In genomic region chr12:114667669-114668150, GRCh38 we compare ENCODE assay signal across 8 cellular contexts. TPM values are rescaled to one million over a fixed set of nuclear protein-coding genes. Genes with fewer than 3 reads are reported as not detected.
A peak's percentile ranks its signal among the peaks of the same experiment; 100 is the strongest.
DNase-seq lines count a peak whose midpoint lies in the region; ATAC-seq and TF ChIP-seq lines count a peak whose summit lies in the region.
"Had no signal": no experiment of that assay in that cellular context is flagged by ENCODE, and none has a peak within 500 bp of the region (broad histone marks: within the 10 kb centered on the region; RNA-seq: fewer than 3 reads in every experiment).

No MANE protein-coding gene starts in this region.

- H3K27ac ChIP-seq in HUES64 (ENCODE audit: low read depth, low read length): no peak overlapping the region
- H3K27ac ChIP-seq in lower lobe of right lung: peak overlapping the region; percentile 84
- H3K27ac ChIP-seq in thoracic aorta: no peak overlapping the region

- TF ChIP-seq CTCF in brain (conservative IDR thresholded peaks at IDR 0.05): no peak
- no peak for TF ChIP-seq CTCF in lower lobe of right lung (IDR thresholded peaks at IDR 0.05)
- TF ChIP-seq CTCF in thoracic aorta (IDR thresholded peaks at IDR 0.05): no peak

- H3K27me3 Mint-ChIP-seq in brain: peaks cover 100% of the 10 kb centered on the region

- no peaks in the 10 kb centered on the region for H3K9me3 ChIP-seq in HUES64 (ENCODE audit: insufficient read depth, low read depth, low read length)
- no peaks in the 10 kb centered on the region for H3K9me3 ChIP-seq in lower lobe of right lung
- no peaks in the 10 kb centered on the region for H3K9me3 ChIP-seq in thoracic aorta

- peak overlapping the region; percentile 34 for H3K4me3 ChIP-seq in HUES64 (ENCODE audit: low read length)
- H3K4me3 ChIP-seq in lower lobe of right lung: peak overlapping the region; percentile 50
- H3K4me3 ChIP-seq in thoracic aorta: peak overlapping the region; percentile 57

- DNase-seq in lower lobe of right lung (no peak), thoracic aorta (ENCODE audit: low spot score) (no peak), NCI-H1092 (lab: John Stamatoyannopoulos, UW) (no peak), inferior parietal cortex (ENCODE audit: extremely low spot score) (no peak), NCI-H345 (lab: John Stamatoyannopoulos, UW) (no peak)
- DNase-seq: activated naive CD4-positive, alpha-beta T cell treated with anti-CD3 and anti-CD28 coated beads, Interleukin-2, amount 50 U/mL, for 16 hours had no signal

- H3K4me3 Mint-ChIP-seq in brain: peak overlapping the region; percentile 73 to 90 (median 82)

- H3K9me3 Mint-ChIP-seq in brain: peaks cover 0 to 8% (median 0%) of the 10 kb centered on the region in 5 experiments

- 2% methylated on average over 16 of the region's 16 CpGs for WGBS in HUES64

- H3K27me3 ChIP-seq in HUES64 (ENCODE audit: insufficient read depth, low read length) (peaks cover 97% of the 10 kb centered on the region), lower lobe of right lung (ENCODE audit: low read depth) (peaks cover 77% of the 10 kb centered on the region), thoracic aorta (replicated peaks; ENCODE audit: insufficient read depth) (peaks cover 16% of the 10 kb centered on the region)

- peak overlapping the region in 3 of 5 experiments; percentile 49 to 68 (median 63) for H3K27ac Mint-ChIP-seq in brain

- H3K9ac ChIP-seq in HUES64 (ENCODE audit: low read depth, low read length): no peak overlapping the region

- H3K36me3 ChIP-seq in HUES64 (ENCODE audit: insufficient read depth, low read length) (no peaks in the 10 kb centered on the region), lower lobe of right lung (no peaks in the 10 kb centered on the region), thoracic aorta (no peaks in the 10 kb centered on the region)

- ATAC-seq in lower lobe of right lung (no peak), thoracic aorta (ENCODE audit: insufficient number of reproducible peaks, low FRiP score, low read depth) (no peak)

- peaks cover 24% of the 10 kb centered on the region for H3K4me1 Mint-ChIP-seq in brain

- H3K36me3 Mint-ChIP-seq in brain: no peaks in the 10 kb centered on the region

- intact Hi-C loops in lower lobe of right lung (cut with DNase I): no loop called here

- H3K4me1 ChIP-seq in HUES64 (ENCODE audit: insufficient read depth, low read length): peaks cover 39% of the 10 kb centered on the region
- H3K4me1 ChIP-seq in lower lobe of right lung: peaks cover 8% of the 10 kb centered on the region
- H3K4me1 ChIP-seq in thoracic aorta (ENCODE audit: control insufficient read depth in 1 of 2, low read depth in 2 of 2): peaks cover 0 to 8% of the 10 kb centered on the region in 2 donors

RNA-seq across cellular contexts. Expression of gene TBX3, which starts 16.3 kb away (rescaled TPM):
- polyA plus RNA-seq in HUES64 (2013, experiment 1 of 2): 1.8 TPM
- 1.9 TPM for polyA plus RNA-seq in HUES64 (2013, experiment 2 of 2)
- 5.1 TPM for polyA plus RNA-seq in brain (ENCODE audit: insufficient read depth, low read depth, low replicate concordance)
- 50.9 TPM for total RNA-seq in lower lobe of right lung
- total RNA-seq in thoracic aorta: 1 to 10 TPM in 1 of 2 donors, under 1 TPM in 1; 0.81 to 3.5 TPM

Comparison
In these comparisons a context has a peak if more than half of its experiments do, and no peak if none do; other contexts are left out.
1. RNA of gene TBX3, which starts 16.3 kb away (total RNA-seq): 50.9 TPM in lower lobe of right lung (single experiment); 0.81 to 3.5 TPM in thoracic aorta; every median in the first group is over 10 times any median in the second.
2. Peak in every context shown above with its lines, with median percentiles within 50 percentile points of each other: H3K4me3 ChIP-seq.